17 cellular contexts compared by ENCODE assay signal in the genomic region with DNA sequence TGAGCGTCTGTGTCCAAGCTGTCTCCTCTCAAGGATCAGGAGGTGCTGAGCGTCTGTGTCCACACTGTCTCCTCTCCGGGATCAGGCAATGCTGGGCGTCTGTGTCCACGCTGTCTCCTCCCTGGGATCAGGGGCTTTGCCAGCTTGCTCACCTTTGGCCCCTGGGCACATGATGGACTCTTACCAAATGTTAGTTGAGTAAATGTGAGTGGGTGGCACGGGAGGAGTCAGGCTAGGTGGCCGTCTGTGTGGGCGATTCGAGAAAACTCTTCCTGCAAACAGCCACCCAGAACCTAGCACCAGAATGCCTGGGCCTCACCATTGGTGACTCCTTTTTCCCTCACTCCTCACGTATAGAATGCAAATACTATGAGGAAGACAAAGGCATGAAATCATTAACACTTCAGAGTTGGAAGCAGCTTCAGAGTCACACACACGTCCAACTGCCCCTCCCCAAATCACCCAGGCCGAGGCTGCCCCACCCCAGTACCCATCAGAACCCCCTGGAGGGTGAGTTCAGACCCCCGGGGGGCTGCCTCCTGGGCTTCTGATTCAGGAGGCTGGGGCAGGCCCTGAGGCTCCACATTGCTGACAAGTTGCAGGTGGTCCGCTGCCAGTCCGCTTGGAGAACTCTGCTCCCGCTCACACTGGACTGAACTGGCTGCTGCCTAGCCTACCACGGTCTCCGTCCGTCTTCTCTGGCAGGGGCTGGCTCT.
DNase-seq lines count a peak whose midpoint lies in the region; ATAC-seq, FAIRE-seq and TF ChIP-seq lines count a peak whose summit lies in the region.
"Had no signal": no experiment of that assay in that cellular context is flagged by ENCODE, and none has a peak within 500 bp of the region (broad histone marks: within the 10 kb centered on the region; RNA-seq: fewer than 3 reads in every experiment).

No MANE protein-coding gene starts in this region.

- ATAC-seq in right cardiac atrium (no peak), left lung (no peak), upper lobe of right lung (peak; percentile 60), SK-N-SH treated with all-trans-retinoic acid at 6 μM for 48 hours (no peak)
- ATAC-seq: body of pancreas, HCT116 had no signal

- no peak for TF ChIP-seq CTCF in left ventricle myocardium inferior (IDR thresholded peaks at IDR 0.05; ENCODE audit: borderline replicate concordance)
- TF ChIP-seq CTCF in left lung (IDR thresholded peaks at IDR 0.05), result no peak
- no peak for TF ChIP-seq CTCF in upper lobe of right lung (IDR thresholded peaks at IDR 0.05)

- H3K4me1 Mint-ChIP-seq in activated CD4-positive, alpha-beta memory T cell treated with anti-CD3 and anti-CD28 coated beads for 36 hours (ENCODE audit: low read depth), result peaks cover 34% of the 10 kb centered on the region

- H3K4me3 Mint-ChIP-seq in activated CD4-positive, alpha-beta memory T cell treated with anti-CD3 and anti-CD28 coated beads for 36 hours, result no peak overlapping the region

- H3K4me3 ChIP-seq in right cardiac atrium (ENCODE audit: low read length) (no peak overlapping the region), left ventricle myocardium inferior (no peak overlapping the region), left lung (no peak overlapping the region), upper lobe of right lung (no peak overlapping the region)
- H3K4me3 ChIP-seq: body of pancreas, dorsolateral prefrontal cortex, smooth muscle cell had no signal

- no peak for FAIRE-seq in frontal cortex (lab: Jason Lieb, UNC)

- no peaks in the 10 kb centered on the region for H3K4me1 ChIP-seq in right cardiac atrium (ENCODE audit: control insufficient read depth, insufficient read depth, low read length)
- no peaks in the 10 kb centered on the region for H3K4me1 ChIP-seq in left ventricle myocardium inferior
- H3K4me1 ChIP-seq in left lung, result peaks cover 0 to 34% of the 10 kb centered on the region in 2 donors
- peaks cover 4% of the 10 kb centered on the region for H3K4me1 ChIP-seq in upper lobe of right lung
- H3K4me1 ChIP-seq: body of pancreas had no signal

- intact Hi-C loops in right cardiac atrium (cut with DNase I), result no loop called here
- intact Hi-C loops in left ventricle myocardium inferior (cut with micrococcal nuclease), result no loop called here
- intact Hi-C loops in activated CD4-positive, alpha-beta memory T cell treated with anti-CD3 and anti-CD28 coated beads for 36 hours (cut with micrococcal nuclease), result no loop called here
- intact Hi-C loops in left lung (cut with DNase I), result no loop called here
- intact Hi-C loops in upper lobe of right lung (cut with DNase I), result no loop called here

- H3K36me3 ChIP-seq in left ventricle myocardium inferior, result no peaks in the 10 kb centered on the region
- peaks cover 0 to 18% of the 10 kb centered on the region in 2 donors for H3K36me3 ChIP-seq in left lung
- H3K36me3 ChIP-seq in upper lobe of right lung, result no peaks in the 10 kb centered on the region
- H3K36me3 ChIP-seq: BE2C had no signal

- no peaks in the 10 kb centered on the region for H3K9me3 Mint-ChIP-seq in activated CD4-positive, alpha-beta memory T cell treated with anti-CD3 and anti-CD28 coated beads for 36 hours

- WGBS in right cardiac atrium, result 86% methylated on average over 19 of the region's 19 CpGs

- no peaks in the 10 kb centered on the region for H3K27me3 Mint-ChIP-seq in activated CD4-positive, alpha-beta memory T cell treated with anti-CD3 and anti-CD28 coated beads for 36 hours

- H3K27me3 ChIP-seq in right cardiac atrium (ENCODE audit: control insufficient read depth, insufficient read depth) (no peaks in the 10 kb centered on the region), left ventricle myocardium inferior (ENCODE audit: low read depth) (no peaks in the 10 kb centered on the region), left lung (no peaks in the 10 kb centered on the region), upper lobe of right lung (no peaks in the 10 kb centered on the region)
- H3K27me3 ChIP-seq: BE2C, body of pancreas, dorsolateral prefrontal cortex had no signal

- H3K27ac Mint-ChIP-seq in activated CD4-positive, alpha-beta memory T cell treated with anti-CD3 and anti-CD28 coated beads for 36 hours, result peak overlapping the region; percentile 74

- peaks cover 10% of the 10 kb centered on the region for H3K36me3 Mint-ChIP-seq in activated CD4-positive, alpha-beta memory T cell treated with anti-CD3 and anti-CD28 coated beads for 36 hours

- POLR2A ChIA-PET in activated CD4-positive, alpha-beta memory T cell treated with anti-CD3 and anti-CD28 coated beads for 36 hours (lab: Charles Lee), result no interaction called here

- DNase-seq in right cardiac atrium, result peak in 2 of 3 donors; percentile 32 to 39
- no peak for DNase-seq in left ventricle myocardium inferior
- DNase-seq in activated CD4-positive, alpha-beta memory T cell treated with anti-CD3 and anti-CD28 coated beads for 36 hours, result peak; percentile 36
- DNase-seq in left lung, result peak; percentile 34 to 70
- DNase-seq in upper lobe of right lung, result peak; percentile 69
- DNase-seq in frontal cortex (ENCODE audit: low spot score in 2 of 2), result no peak
- DNase-seq: BE2C, body of pancreas, KG1, NCI-H1417 treated with DMSO at 0.1 percent for 48 hours, NCI-H446, OCI-M1, SK-N-SH had no signal

- CTCF ChIA-PET in activated CD4-positive, alpha-beta memory T cell treated with anti-CD3 and anti-CD28 coated beads for 36 hours (lab: Charles Lee), result no interaction called here

- H3K27ac ChIP-seq in right cardiac atrium (ENCODE audit: low read length), result no peak overlapping the region
- no peak overlapping the region for H3K27ac ChIP-seq in left ventricle myocardium inferior (replicated peaks)
- H3K27ac ChIP-seq in left lung, result no peak overlapping the region
- H3K27ac ChIP-seq in upper lobe of right lung, result no peak overlapping the region
- H3K27ac ChIP-seq: body of pancreas had no signal

- H3K9me3 ChIP-seq in right cardiac atrium (ENCODE audit: control insufficient read depth, low read length), result no peaks in the 10 kb centered on the region
- no peaks in the 10 kb centered on the region for H3K9me3 ChIP-seq in left ventricle myocardium inferior (replicated peaks)
- no peaks in the 10 kb centered on the region for H3K9me3 ChIP-seq in left lung
- no peaks in the 10 kb centered on the region for H3K9me3 ChIP-seq in upper lobe of right lung
- H3K9me3 ChIP-seq: BE2C, body of pancreas, SK-N-SH had no signal

TF ChIP-seq in SK-N-SH treated with all-trans-retinoic acid at 6 μM for 48 hours, 23 proteins besides CTCF, POLR2A, EP300 and RAD21:
- no peak for TF ChIP-seq TOX (CRISPR knock-in tag; IDR thresholded peaks at IDR 0.05; ENCODE audit: borderline replicate concordance)
- TF ChIP-seq OSR1 (CRISPR knock-in tag; IDR thresholded peaks at IDR 0.05), result no peak
- TF ChIP-seq, protein P1, sequence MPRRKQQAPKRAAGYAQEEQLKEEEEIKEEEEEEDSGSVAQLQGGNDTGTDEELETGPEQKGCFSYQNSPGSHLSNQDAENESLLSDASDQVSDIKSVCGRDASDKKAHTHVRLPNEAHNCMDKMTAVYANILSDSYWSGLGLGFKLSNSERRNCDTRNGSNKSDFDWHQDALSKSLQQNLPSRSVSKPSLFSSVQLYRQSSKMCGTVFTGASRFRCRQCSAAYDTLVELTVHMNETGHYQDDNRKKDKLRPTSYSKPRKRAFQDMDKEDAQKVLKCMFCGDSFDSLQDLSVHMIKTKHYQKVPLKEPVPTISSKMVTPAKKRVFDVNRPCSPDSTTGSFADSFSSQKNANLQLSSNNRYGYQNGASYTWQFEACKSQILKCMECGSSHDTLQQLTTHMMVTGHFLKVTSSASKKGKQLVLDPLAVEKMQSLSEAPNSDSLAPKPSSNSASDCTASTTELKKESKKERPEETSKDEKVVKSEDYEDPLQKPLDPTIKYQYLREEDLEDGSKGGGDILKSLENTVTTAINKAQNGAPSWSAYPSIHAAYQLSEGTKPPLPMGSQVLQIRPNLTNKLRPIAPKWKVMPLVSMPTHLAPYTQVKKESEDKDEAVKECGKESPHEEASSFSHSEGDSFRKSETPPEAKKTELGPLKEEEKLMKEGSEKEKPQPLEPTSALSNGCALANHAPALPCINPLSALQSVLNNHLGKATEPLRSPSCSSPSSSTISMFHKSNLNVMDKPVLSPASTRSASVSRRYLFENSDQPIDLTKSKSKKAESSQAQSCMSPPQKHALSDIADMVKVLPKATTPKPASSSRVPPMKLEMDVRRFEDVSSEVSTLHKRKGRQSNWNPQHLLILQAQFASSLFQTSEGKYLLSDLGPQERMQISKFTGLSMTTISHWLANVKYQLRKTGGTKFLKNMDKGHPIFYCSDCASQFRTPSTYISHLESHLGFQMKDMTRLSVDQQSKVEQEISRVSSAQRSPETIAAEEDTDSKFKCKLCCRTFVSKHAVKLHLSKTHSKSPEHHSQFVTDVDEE (CRISPR knock-in tag; IDR thresholded peaks at IDR 0.05), result no peak
- no peak for TF ChIP-seq BACH2 (CRISPR knock-in tag; IDR thresholded peaks at IDR 0.05; ENCODE audit: borderline replicate concordance)
- no peak for TF ChIP-seq ZC3H10 (CRISPR knock-in tag; IDR thresholded peaks at IDR 0.05)
- TF ChIP-seq ZNF70 (CRISPR knock-in tag; IDR thresholded peaks at IDR 0.05), result no peak
- TF ChIP-seq RARB (CRISPR knock-in tag; IDR thresholded peaks at IDR 0.05), result no peak
- TF ChIP-seq, protein P2, sequence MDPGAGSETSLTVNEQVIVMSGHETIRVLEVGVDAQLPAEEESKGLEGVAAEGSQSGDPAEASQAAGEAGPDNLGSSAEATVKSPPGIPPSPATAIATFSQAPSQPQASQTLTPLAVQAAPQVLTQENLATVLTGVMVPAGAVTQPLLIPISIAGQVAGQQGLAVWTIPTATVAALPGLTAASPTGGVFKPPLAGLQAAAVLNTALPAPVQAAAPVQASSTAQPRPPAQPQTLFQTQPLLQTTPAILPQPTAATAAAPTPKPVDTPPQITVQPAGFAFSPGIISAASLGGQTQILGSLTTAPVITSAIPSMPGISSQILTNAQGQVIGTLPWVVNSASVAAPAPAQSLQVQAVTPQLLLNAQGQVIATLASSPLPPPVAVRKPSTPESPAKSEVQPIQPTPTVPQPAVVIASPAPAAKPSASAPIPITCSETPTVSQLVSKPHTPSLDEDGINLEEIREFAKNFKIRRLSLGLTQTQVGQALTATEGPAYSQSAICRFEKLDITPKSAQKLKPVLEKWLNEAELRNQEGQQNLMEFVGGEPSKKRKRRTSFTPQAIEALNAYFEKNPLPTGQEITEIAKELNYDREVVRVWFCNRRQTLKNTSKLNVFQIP (CRISPR knock-in tag; IDR thresholded peaks at IDR 0.05; ENCODE audit: borderline replicate concordance, low read depth), result no peak
- no peak for TF ChIP-seq TCF4 (CRISPR knock-in tag; IDR thresholded peaks at IDR 0.05; ENCODE audit: borderline replicate concordance)
- TF ChIP-seq PPARA (CRISPR knock-in tag; IDR thresholded peaks at IDR 0.05; ENCODE audit: borderline replicate concordance), result no peak
- TF ChIP-seq ZNF565 (CRISPR knock-in tag; conservative IDR thresholded peaks at IDR 0.05; ENCODE audit: low read depth), result no peak

Comparison
In these comparisons a context has a peak if more than half of its experiments do, and no peak if none do; other contexts are left out.
1. DNase-seq: peak in right cardiac atrium (2 of 3), activated CD4-positive, alpha-beta memory T cell treated with anti-CD3 and anti-CD28 coated beads for 36 hours (single experiment), left lung (2 of 2) and upper lobe of right lung (single experiment); none in left ventricle myocardium inferior (single experiment) and frontal cortex (0 of 2).